2 cellular contexts compared by ENCODE assay signal in the genomic region with DNA sequence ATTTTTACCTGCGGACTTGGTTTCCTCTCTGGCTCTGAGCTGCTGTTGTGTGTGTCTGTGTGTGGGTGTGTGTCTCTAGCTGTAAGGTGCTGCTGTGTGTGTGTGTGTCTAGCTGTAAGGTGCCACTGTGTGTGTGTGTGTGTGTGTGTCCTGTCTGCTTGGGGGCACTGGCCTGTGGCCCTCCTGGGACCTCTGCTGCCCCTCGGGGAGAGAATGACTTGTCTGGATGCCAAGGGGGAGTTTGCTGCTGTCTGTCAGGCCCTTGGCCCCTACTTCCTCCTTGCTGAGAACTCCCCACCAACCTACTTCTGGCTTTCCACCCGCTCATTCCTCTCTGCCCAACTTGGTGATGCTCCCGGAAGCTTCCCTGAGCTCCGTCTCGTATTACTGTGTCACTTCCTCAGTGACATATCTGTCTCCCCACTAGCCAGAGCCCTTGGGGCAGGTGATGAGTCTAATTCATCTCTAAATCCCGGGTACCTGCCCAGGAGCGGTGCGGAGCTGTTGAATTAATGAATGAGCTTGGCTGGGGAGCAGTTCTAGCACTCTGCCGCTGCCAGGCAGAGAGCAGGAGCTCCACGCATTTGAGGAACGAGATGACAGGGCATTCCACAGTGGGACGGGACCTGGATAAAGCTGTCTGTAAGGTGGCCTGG.
A peak's percentile ranks its signal among the peaks of the same experiment; 100 is the strongest.
TF ChIP-seq lines count a peak whose summit lies in the region.

No MANE protein-coding gene starts in this region.

TF ChIP-seq in GM12891, 5 proteins besides CTCF, POLR2A, EP300 and RAD21 (continued from another document):
- TF ChIP-seq PAX5 (IDR thresholded peaks at IDR 0.05; ENCODE audit: insufficient read depth, low read length, severe bottlenecking) (no peak), POU2F2 (IDR thresholded peaks at IDR 0.05; ENCODE audit: low read depth, low read length) (no peak), POLR2AphosphoS5 (IDR thresholded peaks at IDR 0.05; ENCODE audit: low read depth, low read length) (peak; percentile 40; the same call in 1 of the 2 replicates)

TF ChIP-seq in H1, 55 proteins besides CTCF, POLR2A, EP300 and RAD21 (continued from another document):
- TF ChIP-seq JUND (IDR thresholded peaks at IDR 0.05; ENCODE audit: low read length) (no peak), YY1 (IDR thresholded peaks at IDR 0.05; ENCODE audit: low read depth, low read length) (no peak), EGR1 (IDR thresholded peaks at IDR 0.05; ENCODE audit: borderline replicate concordance, low read depth, low read length) (no peak)
TF ChIP-seq in H1: peak in this region for 1.
